Comparison of ENCODE assay signal across 1 cellular context in genomic region chr4:68735106-68735505, GRCh38.
TF ChIP-seq lines count a peak whose summit lies in the region.

No MANE protein-coding gene starts in this region.

TF ChIP-seq in H1, 55 proteins besides CTCF, POLR2A, EP300 and RAD21:
- no peak for TF ChIP-seq RFX5 (IDR thresholded peaks at IDR 0.05; ENCODE audit: borderline replicate concordance, low read depth, low read length)
- TF ChIP-seq GABPA (IDR thresholded peaks at IDR 0.05; ENCODE audit: borderline replicate concordance, insufficient read depth, low read length), result no peak
- TF ChIP-seq SRF (IDR thresholded peaks at IDR 0.05; ENCODE audit: low read depth, low read length), result no peak
- TF ChIP-seq GTF2F1 (IDR thresholded peaks at IDR 0.05; ENCODE audit: borderline replicate concordance, low read depth, low read length), result no peak
- TF ChIP-seq BACH1 (IDR thresholded peaks at IDR 0.05; ENCODE audit: low read length), result no peak
- no peak for TF ChIP-seq CHD1 (IDR thresholded peaks at IDR 0.05; ENCODE audit: low read depth, low read length)
- no peak for TF ChIP-seq RXRA (IDR thresholded peaks at IDR 0.05; ENCODE audit: insufficient read depth, low read depth, low read length)
- TF ChIP-seq SIX5 (IDR thresholded peaks at IDR 0.05; ENCODE audit: low read depth, low read length), result no peak
- no peak for TF ChIP-seq PHF8 (conservative IDR thresholded peaks at IDR 0.05; ENCODE audit: low read depth, low read length)
- no peak for TF ChIP-seq CBX5 (IDR thresholded peaks at IDR 0.05; ENCODE audit: low read depth, low read length)
- no peak for TF ChIP-seq NANOG (IDR thresholded peaks at IDR 0.05; ENCODE audit: insufficient read depth, low read depth, low read length, poor library complexity, severe bottlenecking)
